18 cellular contexts compared by ENCODE assay signal in the genomic region with DNA sequence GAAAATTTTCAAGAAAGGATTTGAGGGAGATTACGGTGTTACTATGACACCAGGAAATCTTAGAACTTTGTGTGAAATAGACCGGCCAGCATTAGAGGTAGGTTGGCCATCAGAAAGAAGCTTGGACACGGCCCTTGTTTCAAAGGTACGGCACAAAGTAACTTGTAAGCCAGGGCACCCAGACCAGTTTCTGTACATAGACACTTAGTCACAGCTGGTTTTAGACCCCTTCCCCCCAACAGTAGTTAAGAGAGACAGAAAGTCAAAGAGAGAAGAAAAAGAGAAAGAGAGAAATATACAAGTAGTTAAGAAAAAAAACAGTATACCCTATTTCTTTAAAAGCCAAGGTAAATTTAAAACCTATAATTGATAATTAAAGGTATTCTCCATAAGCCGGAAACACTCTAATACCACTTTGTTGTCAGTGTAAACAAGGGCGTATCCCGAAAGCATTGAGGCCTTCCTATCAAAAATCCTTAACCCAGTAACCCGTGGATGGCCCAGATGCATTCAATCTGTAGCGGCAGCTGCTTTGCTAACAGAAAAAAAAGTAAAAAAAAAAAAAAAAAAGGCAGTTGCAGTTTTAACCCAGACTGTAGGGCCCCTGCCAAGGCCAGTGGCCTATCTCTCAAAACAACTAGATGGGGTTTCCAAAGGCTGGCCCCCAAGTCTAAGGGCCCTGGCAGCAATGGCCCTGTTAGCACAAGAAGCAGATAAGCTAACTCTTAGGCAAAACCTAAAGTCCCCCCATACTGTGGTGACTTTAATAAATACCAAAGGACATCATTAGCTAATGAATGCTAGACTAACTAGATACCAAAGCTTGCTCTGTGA. TPM values are rescaled to one million over a fixed set of nuclear protein-coding genes. Genes with fewer than 3 reads are reported as not detected.
A peak's percentile ranks its signal among the peaks of the same experiment; 100 is the strongest.
DNase-seq lines count a peak whose midpoint lies in the region; ATAC-seq and TF ChIP-seq lines count a peak whose summit lies in the region.
"Not testable (repeated sequence)": the region's sequence is repeated elsewhere in the genome, so short reads cannot be mapped to it uniquely, and the experiment has no call there.
"Had no signal": no experiment of that assay in that cellular context is flagged by ENCODE, and none has a peak within 500 bp of the region (broad histone marks: within the 10 kb centered on the region; RNA-seq: fewer than 3 reads in every experiment).

No MANE protein-coding gene starts in this region.

- H3K27ac ChIP-seq in C4-2B (peak overlapping the region; percentile 61), HUES48 (ENCODE audit: low read depth, low read length) (peak overlapping the region; percentile 5), parathyroid adenoma (peak overlapping the region; percentile 82)
- not testable (repeated sequence) for H3K27ac ChIP-seq in mesenchymal stem cell (ENCODE audit: low read length, poor library complexity, severe bottlenecking)

- H3K18ac ChIP-seq in mesenchymal stem cell (ENCODE audit: low read depth in 1 of 2, low read length in 2 of 2): not testable (repeated sequence)

- not testable (repeated sequence) for H2BK120ac ChIP-seq in mesenchymal stem cell (ENCODE audit: low read depth, low read length)

- not testable (repeated sequence) for H4K91ac ChIP-seq in mesenchymal stem cell (ENCODE audit: low read length)

- not testable (repeated sequence) for H3K4me3 ChIP-seq in HUES48 (ENCODE audit: low read depth, low read length); mesenchymal stem cell (ENCODE audit: insufficient read depth in 1 of 2, low read depth in 1 of 2, low read length in 2 of 2); parathyroid adenoma (ENCODE audit: low read depth, low read length)

- not testable (repeated sequence) for H3K36me3 Mint-ChIP-seq in central memory CD8-positive, alpha-beta T cell (ENCODE audit: insufficient read depth); stimulated activated naive B cell treated with anti-CD40 and anti-IgM and Interleukin-4, amounts not matched to agents 10 μg/mL and 1 μg/mL and 100 μg/mL, for 72 hours

- H3K14ac ChIP-seq in mesenchymal stem cell (ENCODE audit: low read length in 2 of 2): not testable (repeated sequence)

- not testable (repeated sequence) for H3K4me1 Mint-ChIP-seq in central memory CD8-positive, alpha-beta T cell
- peaks cover 28 to 41% of the 10 kb centered on the region in 2 donors for H3K4me1 Mint-ChIP-seq in stimulated activated naive B cell treated with anti-CD40 and anti-IgM and Interleukin-4, amounts not matched to agents 10 μg/mL and 1 μg/mL and 100 μg/mL, for 72 hours

- not testable (repeated sequence) for H2AK5ac ChIP-seq in mesenchymal stem cell (ENCODE audit: low read length, severe bottlenecking)

- not testable (repeated sequence) for H3K4me3 Mint-ChIP-seq in central memory CD8-positive, alpha-beta T cell
- H3K4me3 Mint-ChIP-seq in stimulated activated naive B cell treated with anti-CD40 and anti-IgM and Interleukin-4, amounts not matched to agents 10 μg/mL and 1 μg/mL and 100 μg/mL, for 72 hours: peak overlapping the region; percentile 37 to 57

- H3K36me3 ChIP-seq in HUES48 (ENCODE audit: control insufficient read depth, insufficient read depth, low read length); mesenchymal stem cell (ENCODE audit: control insufficient read depth in 1 of 2, insufficient read depth in 2 of 2, low read depth in 1 of 2, low read length in 2 of 2); parathyroid adenoma (ENCODE audit: control insufficient read depth, insufficient read depth, low read length): not testable (repeated sequence)

- not testable (repeated sequence) for H2BK12ac ChIP-seq in mesenchymal stem cell (ENCODE audit: low read length in 2 of 2)

- H3K79me1 ChIP-seq in mesenchymal stem cell (replicated peaks; ENCODE audit: low read length, poor library complexity, severe bottlenecking): not testable (repeated sequence)

- H2BK5ac ChIP-seq in mesenchymal stem cell (ENCODE audit: low read depth, low read length, poor library complexity, severe bottlenecking): not testable (repeated sequence)

- TF ChIP-seq CTCF in C4-2B (conservative IDR thresholded peaks at IDR 0.05); parathyroid adenoma (IDR thresholded peaks at IDR 0.05): not testable (repeated sequence)

- H2AFZ ChIP-seq in mesenchymal stem cell (ENCODE audit: low read depth, low read length): not testable (repeated sequence)
- peak overlapping the region; percentile 48 for H2AFZ ChIP-seq in parathyroid adenoma

- not testable (repeated sequence) for H3K27me3 Mint-ChIP-seq in central memory CD8-positive, alpha-beta T cell; stimulated activated naive B cell treated with anti-CD40 and anti-IgM and Interleukin-4, amounts not matched to agents 10 μg/mL and 1 μg/mL and 100 μg/mL, for 72 hours

- H3K23ac ChIP-seq in mesenchymal stem cell (ENCODE audit: low read length in 2 of 2): not testable (repeated sequence)

- 64% methylated on average over 7 of the region's 9 CpGs for WGBS in mesenchymal stem cell

- H3K79me2 ChIP-seq in parathyroid adenoma: not testable (repeated sequence)

- not testable (repeated sequence) for H2BK15ac ChIP-seq in mesenchymal stem cell (ENCODE audit: low read depth, poor library complexity, severe bottlenecking)

- intact Hi-C loops in left ventricle myocardium superior (cut with micrococcal nuclease): not testable (repeated sequence)

- H3K9me3 ChIP-seq in HUES48 (ENCODE audit: control insufficient read depth, insufficient read depth, low read length); mesenchymal stem cell (ENCODE audit: control insufficient read depth, low read length); parathyroid adenoma (ENCODE audit: control insufficient read depth, low read length): not testable (repeated sequence)

- not testable (repeated sequence) for H3K4me2 ChIP-seq in mesenchymal stem cell (ENCODE audit: low read length, poor library complexity, severe bottlenecking)
- peak overlapping the region; percentile 8 for H3K4me2 ChIP-seq in parathyroid adenoma (ENCODE audit: low read length)

- peak overlapping the region; percentile 45 for H3K27ac Mint-ChIP-seq in central memory CD8-positive, alpha-beta T cell (ENCODE audit: low read depth)
- peak overlapping the region; percentile 72 for H3K27ac Mint-ChIP-seq in stimulated activated naive B cell treated with anti-CD40 and anti-IgM and Interleukin-4, amounts not matched to agents 10 μg/mL and 1 μg/mL and 100 μg/mL, for 72 hours

- H3K9ac ChIP-seq in HUES48 (ENCODE audit: low read depth, low read length); mesenchymal stem cell (ENCODE audit: low read length); parathyroid adenoma: not testable (repeated sequence)

- not testable (repeated sequence) for H3K9me3 Mint-ChIP-seq in central memory CD8-positive, alpha-beta T cell; stimulated activated naive B cell treated with anti-CD40 and anti-IgM and Interleukin-4, amounts not matched to agents 10 μg/mL and 1 μg/mL and 100 μg/mL, for 72 hours

- H3K4me1 ChIP-seq in HUES48 (ENCODE audit: control insufficient read depth, insufficient read depth, low read length): peaks cover 33% of the 10 kb centered on the region
- not testable (repeated sequence) for H3K4me1 ChIP-seq in mesenchymal stem cell (ENCODE audit: control insufficient read depth, insufficient read depth, low read depth, low read length); parathyroid adenoma

- H4K8ac ChIP-seq in mesenchymal stem cell (ENCODE audit: low read length): not testable (repeated sequence)

- H3K27me3 ChIP-seq in HUES48 (ENCODE audit: control insufficient read depth, insufficient read depth, low read length); mesenchymal stem cell (ENCODE audit: control insufficient read depth in 1 of 2, insufficient read depth in 1 of 2, low read length in 2 of 2); parathyroid adenoma (ENCODE audit: control insufficient read depth, insufficient read depth, low read length): not testable (repeated sequence)

- H3K4ac ChIP-seq in mesenchymal stem cell (ENCODE audit: low read depth in 1 of 2, low read length in 2 of 2): not testable (repeated sequence)

- DNase-seq in NCI-H748 (lab: John Stamatoyannopoulos, UW; ENCODE audit: unreplicated experiment): peak; percentile 81
- not testable (repeated sequence) for DNase-seq in central memory CD8-positive, alpha-beta T cell (ENCODE audit: low spot score in 2 of 2); left ventricle myocardium superior; stimulated activated naive B cell treated with anti-CD40 and anti-IgM and Interleukin-4, amounts not matched to agents 10 μg/mL and 1 μg/mL and 100 μg/mL, for 72 hours
- DNase-seq in mesenchymal stem cell: peak; percentile 25

- not testable (repeated sequence) for ATAC-seq in central memory CD8-positive, alpha-beta T cell (replicated peaks; ENCODE audit: extremely low read depth, poor library complexity, severe bottlenecking); stimulated activated naive B cell treated with anti-CD40 and anti-IgM and Interleukin-4, amounts not matched to agents 10 μg/mL and 1 μg/mL and 100 μg/mL, for 72 hours (replicated peaks)
- peak; percentile 61 for ATAC-seq in left ventricle myocardium superior

RNA-seq across cellular contexts. Expression of a gene that starts 7.9 kb away (rescaled TPM):
- not detected for total RNA-seq in left ventricle myocardium superior
- polyA plus RNA-seq in mesenchymal stem cell (2013, experiment 1 of 2): 0.54 TPM
- 0.60 TPM for polyA plus RNA-seq in mesenchymal stem cell (2013, experiment 2 of 2)
- total RNA-seq: CD4-positive, CD25-positive, alpha-beta regulatory T cell; endothelial cell of umbilical vein; HFFc6; left lung; mucosa of descending colon; osteocyte; SJCRH30; ureter had no signal
- polyA plus RNA-seq: endothelial cell of umbilical vein, IMR-90, neural cell had no signal

RNA-seq across cellular contexts. Expression of a gene that starts 40.2 kb away (rescaled TPM):
- 59.3 TPM for total RNA-seq in left ventricle myocardium superior
- polyA plus RNA-seq in mesenchymal stem cell (2013, experiment 1 of 2): 38.6 TPM
- polyA plus RNA-seq in mesenchymal stem cell (2013, experiment 2 of 2): 39.6 TPM

RNA-seq across cellular contexts. Expression of a gene that starts 41.0 kb away (rescaled TPM):
- 8.4 TPM for total RNA-seq in left ventricle myocardium superior
- 10.6 TPM for polyA plus RNA-seq in mesenchymal stem cell (2013, experiment 1 of 2)
- 10.5 TPM for polyA plus RNA-seq in mesenchymal stem cell (2013, experiment 2 of 2)

RNA-seq across cellular contexts. Expression of a gene that starts 54.0 kb away (rescaled TPM):
- total RNA-seq in left ventricle myocardium superior: 4.8 TPM
- polyA plus RNA-seq in mesenchymal stem cell (2013, experiment 1 of 2): 6.9 TPM
- 6.9 TPM for polyA plus RNA-seq in mesenchymal stem cell (2013, experiment 2 of 2)
